Comparison of ENCODE assay signal across 13 cellular contexts in the genomic region with DNA sequence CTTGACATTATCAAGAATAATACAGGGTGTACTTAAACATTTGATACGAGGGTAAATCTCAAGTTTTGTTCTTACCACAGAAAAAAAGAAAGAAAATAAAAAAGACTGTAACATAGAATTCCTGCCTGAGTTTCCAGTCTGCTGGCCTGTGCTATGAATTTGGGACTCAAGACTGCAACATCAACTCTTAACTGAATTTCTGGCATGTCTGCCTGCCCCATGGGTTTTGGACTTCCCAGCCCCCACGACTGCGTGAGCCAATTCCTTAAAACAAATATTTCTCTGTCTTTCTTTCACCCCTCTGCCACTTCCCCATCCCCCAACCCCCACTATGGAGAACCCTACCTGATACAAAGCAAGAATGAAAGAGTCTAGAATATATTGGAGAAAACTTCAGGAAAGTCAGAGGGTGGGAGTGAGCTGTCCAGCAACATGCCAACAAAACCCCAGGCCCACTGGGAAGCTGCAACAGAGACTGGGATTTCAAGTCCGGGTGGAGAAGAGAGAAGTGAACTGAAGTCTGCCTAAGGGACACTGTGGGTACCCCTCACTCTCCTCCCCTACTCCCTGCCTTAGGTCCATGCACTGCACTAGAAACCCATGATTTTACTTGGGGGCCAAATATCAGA. TPM values are rescaled to one million over a fixed set of nuclear protein-coding genes. Genes with fewer than 3 reads are reported as not detected.
DNase-seq lines count a peak whose midpoint lies in the region; ATAC-seq and TF ChIP-seq lines count a peak whose summit lies in the region.
"Had no signal": no experiment of that assay in that cellular context is flagged by ENCODE, and none has a peak within 500 bp of the region (broad histone marks: within the 10 kb centered on the region; RNA-seq: fewer than 3 reads in every experiment).

No MANE protein-coding gene starts in this region.

- no peaks in the 10 kb centered on the region for H3K27me3 Mint-ChIP-seq in activated naive CD4-positive, alpha-beta T cell treated with anti-CD3 and anti-CD28 coated beads, Interleukin-2, amount 10 ng/mL, durations not matched to agents 7 days and 5 days
- H3K27me3 Mint-ChIP-seq in GM23338 (ENCODE audit: insufficient read depth, low read depth, poor library complexity) (peaks cover 3% of the 10 kb centered on the region), WTC11 (ENCODE audit: low read depth) (no peaks in the 10 kb centered on the region), progenitor cell of endocrine pancreas (no peaks in the 10 kb centered on the region)

- peaks cover 5% of the 10 kb centered on the region for H3K36me3 Mint-ChIP-seq in activated naive CD4-positive, alpha-beta T cell treated with anti-CD3 and anti-CD28 coated beads, Interleukin-2, amount 10 ng/mL, durations not matched to agents 7 days and 5 days
- peaks cover 9% of the 10 kb centered on the region; the same call in 2 of the 3 replicates for H3K36me3 Mint-ChIP-seq in GM23338 (ENCODE audit: low read depth)
- H3K36me3 Mint-ChIP-seq in WTC11 = peaks cover 13% of the 10 kb centered on the region
- H3K36me3 Mint-ChIP-seq in progenitor cell of endocrine pancreas (ENCODE audit: insufficient read depth) = peaks cover 1% of the 10 kb centered on the region

- H3K4me3 Mint-ChIP-seq in activated naive CD4-positive, alpha-beta T cell treated with anti-CD3 and anti-CD28 coated beads, Interleukin-2, amount 10 ng/mL, durations not matched to agents 7 days and 5 days = no peak overlapping the region
- no peak overlapping the region for H3K4me3 Mint-ChIP-seq in GM23338
- H3K4me3 Mint-ChIP-seq in WTC11 = no peak overlapping the region
- H3K4me3 Mint-ChIP-seq in progenitor cell of endocrine pancreas (ENCODE audit: low read depth) = no peak overlapping the region

- ATAC-seq in GM23338 = peak; percentile 40; the same call in 1 of the 3 replicates
- ATAC-seq in WTC11 = peak; percentile 36; the same call in 1 of the 2 replicates
- ATAC-seq in HG03097 (IDR thresholded peaks at IDR 0.05; ENCODE audit: low FRiP score, unreplicated experiment) = no peak
- ATAC-seq: left colon, upper lobe of right lung had no signal

- peak overlapping the region; percentile 85 for H3K27ac Mint-ChIP-seq in activated naive CD4-positive, alpha-beta T cell treated with anti-CD3 and anti-CD28 coated beads, Interleukin-2, amount 10 ng/mL, durations not matched to agents 7 days and 5 days
- peak overlapping the region; percentile 86 for H3K27ac Mint-ChIP-seq in GM23338
- peak overlapping the region; percentile 91 for H3K27ac Mint-ChIP-seq in WTC11
- peak overlapping the region; percentile 19 for H3K27ac Mint-ChIP-seq in progenitor cell of endocrine pancreas

- peaks cover 2% of the 10 kb centered on the region for H3K9me3 Mint-ChIP-seq in activated naive CD4-positive, alpha-beta T cell treated with anti-CD3 and anti-CD28 coated beads, Interleukin-2, amount 10 ng/mL, durations not matched to agents 7 days and 5 days
- H3K9me3 Mint-ChIP-seq in GM23338 (peaks cover 6% of the 10 kb centered on the region; the same call in 1 of the 3 replicates), WTC11 (peaks cover 15% of the 10 kb centered on the region), progenitor cell of endocrine pancreas (ENCODE audit: low read depth) (peaks cover 6% of the 10 kb centered on the region)

- H4K20me1 ChIP-seq in GM23338 (replicated peaks; ENCODE audit: insufficient read depth) = no peaks in the 10 kb centered on the region

- H2AFZ ChIP-seq in GM23338 = no peak overlapping the region

- no peak for DNase-seq in activated naive CD4-positive, alpha-beta T cell treated with anti-CD3 and anti-CD28 coated beads, Interleukin-2, amount 10 ng/mL, durations not matched to agents 7 days and 5 days
- no peak for DNase-seq in activated naive CD4-positive, alpha-beta T cell treated with anti-CD3 and anti-CD28 coated beads, Interleukin-2, amount 50 U/mL, for 16 hours
- no peak for DNase-seq in GM23338 (ENCODE audit: low spot score)
- no peak for DNase-seq in WTC11 (ENCODE audit: low spot score)
- no peak for DNase-seq in progenitor cell of endocrine pancreas (ENCODE audit: low spot score, unreplicated experiment)
- no peak for DNase-seq in stimulated activated CD4-positive, alpha-beta T cell treated with anti-CD3 and anti-CD28 coated beads, Interleukin-4, amount 100 ng/mL, for 4 hours
- no peak for DNase-seq in middle frontal gyrus (ENCODE audit: extremely low spot score, low spot score)
- DNase-seq: DMS53; GOT3; left colon; stimulated activated CD8-positive, alpha-beta memory T cell treated with anti-CD3 and anti-CD28 coated beads, Interleukin-4, amount 100 ng/mL, for 48 hours; upper lobe of right lung had no signal

- H3K4me1 Mint-ChIP-seq in activated naive CD4-positive, alpha-beta T cell treated with anti-CD3 and anti-CD28 coated beads, Interleukin-2, amount 10 ng/mL, durations not matched to agents 7 days and 5 days = peaks cover 22% of the 10 kb centered on the region
- H3K4me1 Mint-ChIP-seq in GM23338 (peaks cover 31% of the 10 kb centered on the region), WTC11 (peaks cover 34% of the 10 kb centered on the region), progenitor cell of endocrine pancreas (ENCODE audit: low read depth) (no peaks in the 10 kb centered on the region)

- CTCF ChIA-PET in activated naive CD4-positive, alpha-beta T cell treated with anti-CD3 and anti-CD28 coated beads, Interleukin-2, amount 10 ng/mL, durations not matched to agents 7 days and 5 days (lab: Charles Lee) = no interaction called here
- CTCF ChIA-PET in WTC11 (lab: Charles Lee) = no interaction called here

- H3F3A ChIP-seq in GM23338 (replicated peaks; ENCODE audit: low read depth) = no peaks in the 10 kb centered on the region

- no peaks in the 10 kb centered on the region for H3K9me2 ChIP-seq in GM23338 (ENCODE audit: insufficient read depth)

- H3K4me1 ChIP-seq in GM23338 (ENCODE audit: insufficient read depth) = peaks cover 28% of the 10 kb centered on the region
- H3K4me1 ChIP-seq: upper lobe of right lung had no signal

- H3K27ac ChIP-seq in GM23338 (ENCODE audit: low read depth) = peak overlapping the region; percentile 18; the same call in 1 of the 2 replicates
- H3K27ac ChIP-seq: upper lobe of right lung had no signal

- no peaks in the 10 kb centered on the region for H3K27me3 ChIP-seq in GM23338 (ENCODE audit: insufficient read depth)
- H3K27me3 ChIP-seq: upper lobe of right lung had no signal

- no peak for TF ChIP-seq CTCF in GM23338 (conservative IDR thresholded peaks at IDR 0.05; ENCODE audit: low read depth in 2 of 2)
- TF ChIP-seq CTCF in WTC11 (IDR thresholded peaks at IDR 0.05) = no peak
- no peak for TF ChIP-seq CTCF in progenitor cell of endocrine pancreas (IDR thresholded peaks at IDR 0.05; ENCODE audit: unreplicated experiment)

- no peaks in the 10 kb centered on the region for H3K36me3 ChIP-seq in GM23338 (ENCODE audit: insufficient read depth)
- H3K36me3 ChIP-seq: upper lobe of right lung had no signal

- POLR2A ChIA-PET in WTC11 (lab: Charles Lee) = no interaction called here

- H3K79me2 ChIP-seq in GM23338 (replicated peaks; ENCODE audit: insufficient read depth) = peaks cover 22% of the 10 kb centered on the region

- H3K4me3 ChIP-seq in GM23338 = 0 out of 2 replicates have a peak overlapping the region, but pooled peaks have one; percentile 1
- H3K4me3 ChIP-seq: upper lobe of right lung had no signal

- H3K4me2 ChIP-seq in GM23338 = peak overlapping the region; percentile 0; the same call in 1 of the 2 replicates

TF ChIP-seq in GM23338, 12 proteins besides CTCF, POLR2A, EP300 and RAD21 (continues in another document):
- no peak for TF ChIP-seq JUNB (IDR thresholded peaks at IDR 0.05; ENCODE audit: unreplicated experiment)

TF ChIP-seq in WTC11, 78 proteins besides CTCF, POLR2A, EP300 and RAD21:
- no peak for TF ChIP-seq KAT7 (CRISPR knock-in tag; IDR thresholded peaks at IDR 0.05; ENCODE audit: borderline replicate concordance)
- no peak for TF ChIP-seq NFE2L1 (CRISPR knock-in tag; IDR thresholded peaks at IDR 0.05)
- TF ChIP-seq ATF1 (CRISPR knock-in tag; IDR thresholded peaks at IDR 0.05) = no peak
- TF ChIP-seq, protein P1, sequence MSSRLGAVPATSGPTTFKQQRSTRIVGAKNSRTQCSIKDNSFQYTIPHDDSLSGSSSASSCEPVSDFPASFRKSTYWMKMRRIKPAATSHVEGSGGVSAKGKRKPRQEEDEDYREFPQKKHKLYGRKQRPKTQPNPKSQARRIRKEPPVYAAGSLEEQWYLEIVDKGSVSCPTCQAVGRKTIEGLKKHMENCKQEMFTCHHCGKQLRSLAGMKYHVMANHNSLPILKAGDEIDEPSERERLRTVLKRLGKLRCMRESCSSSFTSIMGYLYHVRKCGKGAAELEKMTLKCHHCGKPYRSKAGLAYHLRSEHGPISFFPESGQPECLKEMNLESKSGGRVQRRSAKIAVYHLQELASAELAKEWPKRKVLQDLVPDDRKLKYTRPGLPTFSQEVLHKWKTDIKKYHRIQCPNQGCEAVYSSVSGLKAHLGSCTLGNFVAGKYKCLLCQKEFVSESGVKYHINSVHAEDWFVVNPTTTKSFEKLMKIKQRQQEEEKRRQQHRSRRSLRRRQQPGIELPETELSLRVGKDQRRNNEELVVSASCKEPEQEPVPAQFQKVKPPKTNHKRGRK (CRISPR knock-in tag; IDR thresholded peaks at IDR 0.05; ENCODE audit: borderline replicate concordance) = no peak
- TF ChIP-seq HMGA2 (CRISPR knock-in tag; IDR thresholded peaks at IDR 0.05) = no peak
- TF ChIP-seq TP53 (CRISPR knock-in tag; IDR thresholded peaks at IDR 0.05) = no peak
- no peak for TF ChIP-seq NFATC4 (CRISPR knock-in tag; IDR thresholded peaks at IDR 0.05)

RNA-seq across cellular contexts. Expression of a gene that starts 43.0 kb away (rescaled TPM):
- total RNA-seq in GM23338 (2014; rRNA removed; shearing (Covaris generic)) = 12.5 and 12.7 TPM in 2 replicates
- polyA plus RNA-seq in GM23338 (2016; fragmentation: Nextera tagmentation; extraction: Ambion mirVana) = 7.0 and 8.7 TPM in 2 replicates
- total RNA-seq in WTC11 (2021) = 11.1 to 16.1 TPM (median 13.5 TPM) in 3 replicates
- total RNA-seq in progenitor cell of endocrine pancreas = 10.3 and 11.6 TPM in 2 replicates

Comparison
In these comparisons a context has a peak if more than half of its experiments do, and no peak if none do; other contexts are left out.
1. H3K27ac Mint-ChIP-seq: peak in every context shown above with its lines; median percentile 91 in WTC11; 86 in GM23338; 85 in activated naive CD4-positive, alpha-beta T cell treated with anti-CD3 and anti-CD28 coated beads, Interleukin-2, amount 10 ng/mL, durations not matched to agents 7 days and 5 days; 19 in progenitor cell of endocrine pancreas.